Comparison of ENCODE assay signal across 16 cellular contexts in genomic region chr5:10536511-10536910, GRCh38. TPM values are rescaled to one million over a fixed set of nuclear protein-coding genes. Genes with fewer than 3 reads are reported as not detected.
DNase-seq lines count a peak whose midpoint lies in the region; ATAC-seq and TF ChIP-seq lines count a peak whose summit lies in the region.
"Had no signal": no experiment of that assay in that cellular context is flagged by ENCODE, and none has a peak within 500 bp of the region (broad histone marks: within the 10 kb centered on the region; RNA-seq: fewer than 3 reads in every experiment).

No MANE protein-coding gene starts in this region.

- no peak for DNase-seq in CD4-positive, CD25-positive, alpha-beta regulatory T cell
- DNase-seq in T-cell, result no peak
- no peak for DNase-seq in memory B cell (ENCODE audit: low spot score in 2 of 2)
- no peak for DNase-seq in NCI-H2081 (lab: John Stamatoyannopoulos, UW)
- DNase-seq in left lung, result no peak
- DNase-seq: activated T-cell treated with anti-CD3 and anti-CD28 coated beads, Interleukin-2, amount 50 U/mL, for 48 hours; central memory CD4-positive, alpha-beta T cell; DMS153; HCEC 1CT; left cardiac atrium; NCI-H1048; pancreas; small intestine; tibial artery had no signal

- H3K27me3 ChIP-seq in CD4-positive, CD25-positive, alpha-beta regulatory T cell (ENCODE audit: control insufficient read depth, insufficient read depth, low read length), result peaks cover 8% of the 10 kb centered on the region
- H3K27me3 ChIP-seq in left lung, result peaks cover 0 to 33% of the 10 kb centered on the region in 2 donors
- H3K27me3 ChIP-seq: pancreas had no signal

- no peaks in the 10 kb centered on the region for H3K36me3 ChIP-seq in CD4-positive, CD25-positive, alpha-beta regulatory T cell (ENCODE audit: control insufficient read depth, insufficient read depth, low read length)
- no peaks in the 10 kb centered on the region for H3K36me3 ChIP-seq in left lung
- H3K36me3 ChIP-seq: pancreas, tibial artery had no signal

- peaks cover 29% of the 10 kb centered on the region for H3K27me3 Mint-ChIP-seq in CD4-positive, CD25-positive, alpha-beta regulatory T cell
- H3K27me3 Mint-ChIP-seq in IgD-negative memory B cell, result peaks cover 6% of the 10 kb centered on the region
- H3K27me3 Mint-ChIP-seq in T-cell, result peaks cover 20 to 35% of the 10 kb centered on the region in 2 donors
- peaks cover 2% of the 10 kb centered on the region for H3K27me3 Mint-ChIP-seq in memory B cell

- CTCF ChIA-PET in T-cell (lab: Charles Lee), result no interaction called here

- POLR2A ChIA-PET in T-cell (lab: Charles Lee), result no interaction called here

- peak overlapping the region in 2 of 4 donors; percentile 8 to 22 for H3K4me3 Mint-ChIP-seq in CD4-positive, CD25-positive, alpha-beta regulatory T cell
- peak overlapping the region; percentile 54 to 89 (median 72) for H3K4me3 Mint-ChIP-seq in IgD-negative memory B cell
- peak overlapping the region in 2 of 3 donors; percentile 59 to 77 for H3K4me3 Mint-ChIP-seq in T-cell
- H3K4me3 Mint-ChIP-seq in memory B cell, result peak overlapping the region; percentile 81

- intact Hi-C loops in left lung (cut with DNase I), result no loop called here

- H3K9me3 ChIP-seq in CD4-positive, CD25-positive, alpha-beta regulatory T cell (ENCODE audit: control insufficient read depth in 2 of 2, low read length in 2 of 2), result no peaks in the 10 kb centered on the region
- H3K9me3 ChIP-seq in left lung, result no peaks in the 10 kb centered on the region
- H3K9me3 ChIP-seq: pancreas, tibial artery had no signal

- ATAC-seq in CD4-positive, CD25-positive, alpha-beta regulatory T cell (ENCODE audit: low read depth in 2 of 2), result no peak
- ATAC-seq in T-cell (replicated peaks in 1 of 4) (no peak), memory B cell (ENCODE audit: low read depth) (peak; percentile 45), HG02870 (IDR thresholded peaks at IDR 0.05; ENCODE audit: unreplicated experiment) (no peak), left lung (no peak)
- ATAC-seq: left cardiac atrium had no signal

- H3K4me3 ChIP-seq in CD4-positive, CD25-positive, alpha-beta regulatory T cell (ENCODE audit: low read depth, low read length), result peak overlapping the region; percentile 42
- H3K4me3 ChIP-seq in left lung, result no peak overlapping the region

- H3K27ac Mint-ChIP-seq in CD4-positive, CD25-positive, alpha-beta regulatory T cell, result peak overlapping the region in 1 of 3 donors; percentile 58
- H3K27ac Mint-ChIP-seq in IgD-negative memory B cell (peak overlapping the region; percentile 20 to 67 (median 49)), T-cell (no peak overlapping the region), memory B cell (peak overlapping the region; percentile 88)

- peaks cover 16% of the 10 kb centered on the region for H3K4me1 ChIP-seq in CD4-positive, CD25-positive, alpha-beta regulatory T cell (ENCODE audit: control insufficient read depth, insufficient read depth, low read length, poor library complexity, severe bottlenecking)
- H3K4me1 ChIP-seq in left lung, result peaks cover 0 to 27% of the 10 kb centered on the region in 2 donors

- TF ChIP-seq CTCF in left lung (IDR thresholded peaks at IDR 0.05), result no peak

- no peak overlapping the region for H3K27ac ChIP-seq in CD4-positive, CD25-positive, alpha-beta regulatory T cell (ENCODE audit: insufficient read depth, low read length, poor library complexity, severe bottlenecking)
- peak overlapping the region in 1 of 2 donors; percentile 28 for H3K27ac ChIP-seq in left lung
- H3K27ac ChIP-seq: tibial artery had no signal

- no peaks in the 10 kb centered on the region for H3K36me3 Mint-ChIP-seq in CD4-positive, CD25-positive, alpha-beta regulatory T cell
- H3K36me3 Mint-ChIP-seq in IgD-negative memory B cell (no peaks in the 10 kb centered on the region), T-cell (no peaks in the 10 kb centered on the region), memory B cell (no peaks in the 10 kb centered on the region)

- H3K9me3 Mint-ChIP-seq in CD4-positive, CD25-positive, alpha-beta regulatory T cell, result no peaks in the 10 kb centered on the region
- H3K9me3 Mint-ChIP-seq in IgD-negative memory B cell (no peaks in the 10 kb centered on the region), T-cell (no peaks in the 10 kb centered on the region), memory B cell (no peaks in the 10 kb centered on the region)

- peaks cover 7 to 17% (median 11%) of the 10 kb centered on the region in 4 donors for H3K4me1 Mint-ChIP-seq in CD4-positive, CD25-positive, alpha-beta regulatory T cell
- H3K4me1 Mint-ChIP-seq in IgD-negative memory B cell, result peaks cover 16 to 19% (median 17%) of the 10 kb centered on the region in 3 donors
- peaks cover 12 to 18% (median 17%) of the 10 kb centered on the region in 3 donors for H3K4me1 Mint-ChIP-seq in T-cell
- H3K4me1 Mint-ChIP-seq in memory B cell, result peaks cover 20% of the 10 kb centered on the region

RNA-seq across cellular contexts. Expression of gene ANKRD33B, which starts 27.4 kb away (rescaled TPM):
- total RNA-seq in CD4-positive, CD25-positive, alpha-beta regulatory T cell, result 6.6 TPM
- under 1 TPM; 0.25 to 0.35 (median 0.32) TPM for polyA plus RNA-seq in CD4-positive, CD25-positive, alpha-beta regulatory T cell
- polyA plus RNA-seq in IgD-negative memory B cell, result 1.5 TPM
- total RNA-seq in T-cell (1 to 10 TPM; 1.0 to 4.1 (median 2.4) TPM), left lung (1 to 10 TPM; 1.8 to 6.3 TPM)

Comparison
In these comparisons a context has a peak if more than half of its experiments do, and no peak if none do; other contexts are left out.
1. H3K27ac Mint-ChIP-seq: peak in IgD-negative memory B cell (3 of 3) and memory B cell (single experiment); none in T-cell (0 of 2).